Comparison of ENCODE assay signal across 1 cellular context in the genomic region with DNA sequence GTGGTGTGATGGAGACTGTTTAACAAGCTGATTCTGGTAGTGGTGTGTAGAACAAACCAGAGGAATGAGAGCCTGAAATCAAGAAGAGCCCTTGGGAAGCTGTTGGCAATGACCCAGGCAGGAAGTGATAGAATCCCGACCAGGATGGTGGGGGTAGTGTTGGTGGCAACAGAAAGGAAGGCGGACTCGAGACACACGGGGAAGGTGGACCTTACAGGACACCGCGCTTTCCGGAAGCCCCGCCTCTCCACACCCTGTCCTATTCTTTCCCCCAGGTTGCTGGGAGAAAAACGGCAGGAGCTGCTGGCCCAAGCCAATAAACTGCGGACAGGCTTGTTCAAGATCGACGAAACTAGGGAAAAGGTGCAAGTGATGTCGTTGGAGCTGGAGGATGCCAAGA.
TF ChIP-seq lines count a peak whose summit lies in the region.

No MANE protein-coding gene starts in this region.

TF ChIP-seq in H1, 55 proteins besides CTCF, POLR2A, EP300 and RAD21:
- TF ChIP-seq GABPA (IDR thresholded peaks at IDR 0.05; ENCODE audit: borderline replicate concordance, insufficient read depth, low read length) (no peak), SIRT6 (IDR thresholded peaks at IDR 0.05; ENCODE audit: low read length) (no peak), HDAC2 (IDR thresholded peaks at IDR 0.05; ENCODE audit: borderline replicate concordance in 1 of 2, low read depth in 2 of 2, low read length in 2 of 2) (no peak), YY1 (IDR thresholded peaks at IDR 0.05; ENCODE audit: low read depth, low read length) (no peak), SP1 (IDR thresholded peaks at IDR 0.05; ENCODE audit: low read depth, low read length) (no peak), RBBP5 (IDR thresholded peaks at IDR 0.05; ENCODE audit: borderline replicate concordance, low read depth, low read length) (no peak)
